11 cellular contexts compared by ENCODE assay signal in the genomic region with DNA sequence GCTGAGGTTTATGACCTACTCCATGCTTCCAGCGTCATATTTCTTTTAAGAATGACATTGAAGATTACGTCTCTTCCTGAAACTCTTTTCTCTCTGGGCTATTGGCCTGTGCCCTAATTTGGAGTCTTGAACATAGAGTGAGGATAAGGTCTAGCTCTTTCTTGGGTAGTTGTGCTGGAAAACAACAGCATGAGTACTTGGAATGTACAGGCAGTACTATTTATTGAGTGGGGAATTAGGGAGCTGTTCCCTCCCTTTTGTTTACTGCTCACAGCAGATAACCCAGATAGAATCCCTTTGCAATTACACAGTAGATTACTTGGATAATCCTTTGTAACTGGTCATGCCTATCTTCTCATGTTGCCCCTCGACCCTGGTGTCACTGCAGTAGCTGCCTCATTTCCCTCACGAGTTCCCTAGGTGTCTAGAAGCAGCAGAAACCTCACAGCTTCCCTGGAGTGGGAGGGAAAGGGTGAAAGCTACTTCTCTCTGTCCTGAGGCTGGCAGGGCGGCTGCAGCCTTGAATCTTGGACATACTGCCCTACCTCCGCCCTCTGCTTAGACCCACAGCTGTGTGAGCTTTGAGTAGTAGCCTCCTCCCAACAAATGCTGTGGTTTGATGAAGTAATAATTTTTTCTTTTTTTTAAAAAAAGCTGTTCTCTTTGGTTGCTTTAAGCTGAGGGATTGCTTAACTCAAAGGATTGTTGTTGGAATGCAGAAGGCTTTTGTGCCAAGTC.
DNase-seq lines count a peak whose midpoint lies in the region; ATAC-seq and TF ChIP-seq lines count a peak whose summit lies in the region.
"Had no signal": no experiment of that assay in that cellular context is flagged by ENCODE, and none has a peak within 500 bp of the region (broad histone marks: within the 10 kb centered on the region; RNA-seq: fewer than 3 reads in every experiment).

No MANE protein-coding gene starts in this region.

- no peak for TF ChIP-seq CTCF in AG09319 (IDR thresholded peaks at IDR 0.05; ENCODE audit: low read depth, low read length)
- TF ChIP-seq CTCF in RWPE1 (conservative IDR thresholded peaks at IDR 0.05; ENCODE audit: low read depth) = no peak

- peak; percentile 89 for DNase-seq in AG09319 (ENCODE audit: extremely low read depth, low read depth)
- DNase-seq in RWPE1 (ENCODE audit: low spot score) = no peak
- DNase-seq in fibroblast of peridontal ligament (ENCODE audit: extremely low read depth) = peak; percentile 98
- DNase-seq in non-pigmented ciliary epithelial cell (ENCODE audit: low read depth) = peak; percentile 84
- DNase-seq in cortex of kidney (lab: John Stamatoyannopoulos, UW) = no peak
- DNase-seq in activated naive CD4-positive, alpha-beta T cell treated with anti-CD3 and anti-CD28 coated beads, Interleukin-2, amount 10 ng/mL, durations not matched to agents 7 days and 5 days = no peak
- DNase-seq: KG1 had no signal

- H3K27ac ChIP-seq in RWPE1 = peak overlapping the region; percentile 88
- H3K27ac ChIP-seq: C4-2B had no signal

- no peaks in the 10 kb centered on the region for H3K4me1 Mint-ChIP-seq in activated naive CD4-positive, alpha-beta T cell treated with anti-CD3 and anti-CD28 coated beads, Interleukin-2, amount 10 ng/mL, durations not matched to agents 7 days and 5 days
- H3K4me1 Mint-ChIP-seq: WTC11 had no signal

- H3K9me3 Mint-ChIP-seq in activated naive CD4-positive, alpha-beta T cell treated with anti-CD3 and anti-CD28 coated beads, Interleukin-2, amount 10 ng/mL, durations not matched to agents 7 days and 5 days = peaks cover 3% of the 10 kb centered on the region

- H3K4me3 Mint-ChIP-seq in activated naive CD4-positive, alpha-beta T cell treated with anti-CD3 and anti-CD28 coated beads, Interleukin-2, amount 10 ng/mL, durations not matched to agents 7 days and 5 days = no peak overlapping the region
- H3K4me3 Mint-ChIP-seq: WTC11 had no signal

- CTCF ChIA-PET in RWPE1 (lab: Yijun Ruan, JAX) = interaction anchor here (0.7 kb wide), 2 partner anchors 461 to 1791 kb away, joined by 4 to 5 read pairs; no protein-coding TSS in a partner anchor
- CTCF ChIA-PET in activated naive CD4-positive, alpha-beta T cell treated with anti-CD3 and anti-CD28 coated beads, Interleukin-2, amount 10 ng/mL, durations not matched to agents 7 days and 5 days (lab: Charles Lee) = no interaction called here

- H3K27ac Mint-ChIP-seq in activated naive CD4-positive, alpha-beta T cell treated with anti-CD3 and anti-CD28 coated beads, Interleukin-2, amount 10 ng/mL, durations not matched to agents 7 days and 5 days = no peak overlapping the region
- H3K27ac Mint-ChIP-seq: WTC11 had no signal

- no peaks in the 10 kb centered on the region for H3K27me3 Mint-ChIP-seq in activated naive CD4-positive, alpha-beta T cell treated with anti-CD3 and anti-CD28 coated beads, Interleukin-2, amount 10 ng/mL, durations not matched to agents 7 days and 5 days

- POLR2A ChIA-PET in RWPE1 (lab: Yijun Ruan, JAX; ENCODE audit: low non-redundant PET) = no interaction called here

- ATAC-seq in HG03520 (IDR thresholded peaks at IDR 0.05; ENCODE audit: unreplicated experiment) (no peak), HG03432 (IDR thresholded peaks at IDR 0.05; ENCODE audit: unreplicated experiment) (no peak)
- ATAC-seq: WTC11 had no signal

- no peaks in the 10 kb centered on the region for H3K36me3 Mint-ChIP-seq in activated naive CD4-positive, alpha-beta T cell treated with anti-CD3 and anti-CD28 coated beads, Interleukin-2, amount 10 ng/mL, durations not matched to agents 7 days and 5 days

Comparison
In these comparisons a context has a peak if more than half of its experiments do, and no peak if none do; other contexts are left out.
1. DNase-seq: peak in AG09319 (single experiment), fibroblast of peridontal ligament (single experiment) and non-pigmented ciliary epithelial cell (single experiment); none in RWPE1 (single experiment), cortex of kidney (single experiment) and activated naive CD4-positive, alpha-beta T cell treated with anti-CD3 and anti-CD28 coated beads, Interleukin-2, amount 10 ng/mL, durations not matched to agents 7 days and 5 days (single experiment).